In genomic region chr1:31013187-31013864, GRCh38 we compare ENCODE assay signal across 9 cellular contexts. TPM values are rescaled to one million over a fixed set of nuclear protein-coding genes. Genes with fewer than 3 reads are reported as not detected.
DNase-seq lines count a peak whose midpoint lies in the region; ATAC-seq and TF ChIP-seq lines count a peak whose summit lies in the region.
"Had no signal": no experiment of that assay in that cellular context is flagged by ENCODE, and none has a peak within 500 bp of the region (broad histone marks: within the 10 kb centered on the region; RNA-seq: fewer than 3 reads in every experiment).

No MANE protein-coding gene starts in this region.

- intact Hi-C loops in activated CD4-positive, alpha-beta T cell treated with anti-CD3 and anti-CD28 coated beads, Interleukin-2, amount 10 ng/mL, durations not matched to agents 24 days and 14 days (cut with micrococcal nuclease), result no loop called here
- intact Hi-C loops in ovary (cut with DNase I), result no loop called here

- no peak overlapping the region for H3K4me3 Mint-ChIP-seq in nephron
- no peak overlapping the region for H3K4me3 Mint-ChIP-seq in activated CD4-positive, alpha-beta T cell treated with anti-CD3 and anti-CD28 coated beads, Interleukin-2, amount 10 ng/mL, durations not matched to agents 24 days and 14 days

- TF ChIP-seq CTCF in RWPE2 (IDR thresholded peaks at IDR 0.05; ENCODE audit: poor library complexity, severe bottlenecking) (no peak), nephron (IDR thresholded peaks at IDR 0.05; ENCODE audit: unreplicated experiment in 3 of 3) (no peak), ovary (IDR thresholded peaks at IDR 0.05) (no peak)

- H3K4me1 Mint-ChIP-seq in nephron, result peaks cover 39% of the 10 kb centered on the region
- H3K4me1 Mint-ChIP-seq in activated CD4-positive, alpha-beta T cell treated with anti-CD3 and anti-CD28 coated beads, Interleukin-2, amount 10 ng/mL, durations not matched to agents 24 days and 14 days, result peaks cover 38% of the 10 kb centered on the region

- H3K9me3 ChIP-seq in RWPE2 (ENCODE audit: severe bottlenecking), result no peaks in the 10 kb centered on the region
- no peaks in the 10 kb centered on the region for H3K9me3 ChIP-seq in ovary
- H3K9me3 ChIP-seq: thoracic aorta had no signal

- peaks cover 15% of the 10 kb centered on the region for H3K36me3 Mint-ChIP-seq in nephron (ENCODE audit: low read depth)
- H3K36me3 Mint-ChIP-seq in activated CD4-positive, alpha-beta T cell treated with anti-CD3 and anti-CD28 coated beads, Interleukin-2, amount 10 ng/mL, durations not matched to agents 24 days and 14 days (ENCODE audit: low read depth), result peaks cover 12% of the 10 kb centered on the region

- peak overlapping the region in 2 of 3 experiments; percentile 16 to 24 for H3K27ac Mint-ChIP-seq in nephron
- H3K27ac Mint-ChIP-seq in activated CD4-positive, alpha-beta T cell treated with anti-CD3 and anti-CD28 coated beads, Interleukin-2, amount 10 ng/mL, durations not matched to agents 24 days and 14 days, result no peak overlapping the region

- WGBS in ovary, 3 donors, result 77 to 79% (median 78%) methylated on average over 3 of the region's 3 CpGs

- DNase-seq in RWPE2 (ENCODE audit: low spot score), result no peak
- no peak for DNase-seq in D341Med (ENCODE audit: low spot score)
- DNase-seq in activated CD4-positive, alpha-beta T cell treated with anti-CD3 and anti-CD28 coated beads, Interleukin-2, amount 10 ng/mL, durations not matched to agents 24 days and 14 days, result no peak
- DNase-seq in effector CD4-positive, alpha-beta T cell, result no peak
- DNase-seq in ovary, result no peak

- no peak for TF ChIP-seq POLR2A in ovary (IDR thresholded peaks at IDR 0.05)

- TF ChIP-seq EP300 in ovary (IDR thresholded peaks at IDR 0.05), result no peak

- H3K36me3 ChIP-seq in RWPE2 (ENCODE audit: low read depth), result peaks cover 24% of the 10 kb centered on the region
- no peaks in the 10 kb centered on the region for H3K36me3 ChIP-seq in ovary
- H3K36me3 ChIP-seq: thoracic aorta had no signal

- H3K4me3 ChIP-seq in RWPE2 (ENCODE audit: severe bottlenecking) (no peak overlapping the region), ovary (no peak overlapping the region)
- H3K4me3 ChIP-seq: thoracic aorta had no signal

- ATAC-seq in GM18907 (IDR thresholded peaks at IDR 0.05; ENCODE audit: unreplicated experiment) (peak; percentile 67), HG03045 (IDR thresholded peaks at IDR 0.05; ENCODE audit: unreplicated experiment) (peak; percentile 49), RWPE2 (ENCODE audit: low read depth) (peak; percentile 65)

- H3K9me3 Mint-ChIP-seq in nephron, result no peaks in the 10 kb centered on the region
- H3K9me3 Mint-ChIP-seq in activated CD4-positive, alpha-beta T cell treated with anti-CD3 and anti-CD28 coated beads, Interleukin-2, amount 10 ng/mL, durations not matched to agents 24 days and 14 days, result no peaks in the 10 kb centered on the region

- H3K27ac ChIP-seq in RWPE2 (ENCODE audit: poor library complexity, severe bottlenecking) (peak overlapping the region; percentile 14), ovary (no peak overlapping the region)
- H3K27ac ChIP-seq: thoracic aorta had no signal

- no peaks in the 10 kb centered on the region for H3K27me3 Mint-ChIP-seq in nephron (ENCODE audit: low read depth)
- H3K27me3 Mint-ChIP-seq in activated CD4-positive, alpha-beta T cell treated with anti-CD3 and anti-CD28 coated beads, Interleukin-2, amount 10 ng/mL, durations not matched to agents 24 days and 14 days, result no peaks in the 10 kb centered on the region

- H3K4me1 ChIP-seq in RWPE2 (ENCODE audit: insufficient read depth, poor library complexity, severe bottlenecking) (peaks cover 50% of the 10 kb centered on the region), ovary (ENCODE audit: insufficient read depth) (peaks cover 9% of the 10 kb centered on the region)

- no peaks in the 10 kb centered on the region for H3K27me3 ChIP-seq in RWPE2 (ENCODE audit: insufficient read depth, poor library complexity, severe bottlenecking)
- H3K27me3 ChIP-seq in ovary, result no peaks in the 10 kb centered on the region

RNA-seq across cellular contexts. Expression of gene PUM1, which starts 52.2 kb away (rescaled TPM):
- 122 and 132 TPM in 2 replicates for total RNA-seq in activated CD4-positive, alpha-beta T cell treated with anti-CD3 and anti-CD28 coated beads, Interleukin-2, amount 10 ng/mL, durations not matched to agents 24 days and 14 days
- 100 to 1,000 TPM in 5 of 7 donors, 10 to 100 TPM in 2; 61.6 to 125 (median 113) TPM for total RNA-seq in ovary
- 10 to 100 TPM; 36.3 to 66.3 TPM for polyA plus RNA-seq in ovary
